In the genomic region with DNA sequence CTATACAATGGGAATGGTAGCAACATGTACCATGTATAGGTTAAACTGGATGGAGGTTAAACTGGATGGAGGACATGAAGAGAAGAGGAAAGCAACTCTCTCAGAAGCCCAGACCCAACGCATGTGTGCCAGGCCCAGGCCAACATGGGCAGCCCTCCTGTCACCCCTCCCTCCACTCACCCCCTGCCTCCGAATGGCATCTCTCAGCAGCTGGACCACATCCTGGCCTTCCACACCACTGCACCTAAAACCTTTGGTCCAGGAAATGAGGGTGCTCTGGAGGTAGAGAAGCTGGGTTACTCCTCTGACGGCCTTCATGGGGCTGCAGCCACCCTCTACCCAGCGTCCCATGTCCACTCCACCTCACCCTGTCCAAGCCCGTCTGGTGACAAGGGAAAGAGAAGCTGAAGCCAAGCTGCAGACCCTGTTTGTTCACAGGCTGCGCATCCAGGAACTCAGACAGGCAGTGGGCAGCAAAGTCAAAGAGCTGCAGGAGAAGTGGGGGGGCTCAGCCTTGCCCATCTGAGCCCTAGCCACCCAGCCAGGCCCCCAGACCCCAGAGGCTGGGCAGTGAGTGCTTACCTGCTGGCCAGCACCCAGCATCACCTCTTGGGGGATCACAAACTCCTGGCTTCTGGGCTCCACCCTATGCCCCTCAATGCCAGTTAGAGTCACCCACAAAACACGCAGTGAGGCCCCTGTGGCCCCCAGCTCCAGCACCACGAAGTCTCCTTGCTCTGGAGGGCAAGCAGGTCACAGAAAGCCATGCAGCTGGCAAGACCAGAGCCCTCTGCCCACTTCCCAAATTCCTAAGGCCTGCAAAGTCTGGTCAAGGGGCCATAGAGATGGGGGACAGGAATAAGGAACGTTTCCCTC, we compare ENCODE assay signal across 26 cellular contexts. TPM values are rescaled to one million over a fixed set of nuclear protein-coding genes. Genes with fewer than 3 reads are reported as not detected.
"Had no signal": no experiment of that assay in that cellular context is flagged by ENCODE, and none has a peak within 500 bp of the region (broad histone marks: within the 10 kb centered on the region; RNA-seq: fewer than 3 reads in every experiment).

No MANE protein-coding gene starts in this region.

- H3K27me3 Mint-ChIP-seq: activated CD4-positive, alpha-beta memory T cell treated with anti-CD3 and anti-CD28 coated beads, Interleukin-2, amount 10 ng/mL, durations not matched to agents 7 days and 5 days; activated CD8-positive, alpha-beta memory T cell treated with anti-CD3 and anti-CD28 coated beads, Interleukin-2, amount 10 ng/mL, durations not matched to agents 7 days and 5 days had no signal

- H3K4me1 Mint-ChIP-seq: activated CD4-positive, alpha-beta T cell treated with anti-CD3 and anti-CD28 coated beads, Interleukin-2, amount 10 ng/mL, durations not matched to agents 24 days and 14 days; brain; mesothelial cell of epicardium; nephron; stimulated activated naive B cell treated with anti-CD40 and anti-IgM and Interleukin-4, amounts not matched to agents 10 μg/mL and 1 μg/mL and 100 μg/mL, for 72 hours had no signal

- DNase-seq: activated CD4-positive, alpha-beta memory T cell treated with anti-CD3 and anti-CD28 coated beads, Interleukin-2, amount 10 ng/mL, durations not matched to agents 7 days and 5 days; activated CD4-positive, alpha-beta T cell treated with anti-CD3 and anti-CD28 coated beads, Interleukin-2, amount 10 ng/mL, durations not matched to agents 24 days and 14 days; activated CD8-positive, alpha-beta memory T cell treated with anti-CD3 and anti-CD28 coated beads, Interleukin-2, amount 10 ng/mL, durations not matched to agents 7 days and 5 days; activated gamma-delta T cell; caudate nucleus; dermis blood vessel endothelial cell; effector CD8-positive, alpha-beta T cell; foreskin keratinocyte; kidney; occipital lobe; stimulated activated CD4-positive, alpha-beta T cell treated with anti-CD3 and anti-CD28 coated beads, Interleukin-2, amount 100 ng/mL, for 48 hours; stimulated activated CD8-positive, alpha-beta memory T cell treated with anti-CD3 and anti-CD28 coated beads, Interleukin-4, amount 100 ng/mL, for 48 hours; stimulated activated naive B cell treated with anti-CD40 and anti-IgM and Interleukin-4, amounts not matched to agents 10 μg/mL and 1 μg/mL and 100 μg/mL, for 72 hours; testis had no signal

- ATAC-seq: activated CD4-positive, CD25-positive, alpha-beta regulatory T cell treated with anti-CD3 and anti-CD28 coated beads, Interleukin-2, amount 50 U/mL, for 24 hours; activated CD8-positive, alpha-beta memory T cell treated with anti-CD3 and anti-CD28 coated beads, Interleukin-2, amount 10 ng/mL, durations not matched to agents 7 days and 5 days; activated naive CD4-positive, alpha-beta T cell treated with anti-CD3 and anti-CD28 coated beads, Interleukin-2, amount 50 U/mL, for 72 hours; foreskin keratinocyte; left lung; sciatic nerve; SK-N-SH treated with all-trans-retinoic acid at 6 μM for 48 hours; stimulated activated naive B cell treated with anti-CD40 and anti-IgM and Interleukin-4, amounts not matched to agents 10 μg/mL and 1 μg/mL and 100 μg/mL, for 72 hours had no signal

- H3K4me3 Mint-ChIP-seq: activated CD4-positive, alpha-beta memory T cell treated with anti-CD3 and anti-CD28 coated beads, Interleukin-2, amount 10 ng/mL, durations not matched to agents 7 days and 5 days; activated CD4-positive, alpha-beta T cell treated with anti-CD3 and anti-CD28 coated beads, Interleukin-2, amount 10 ng/mL, durations not matched to agents 24 days and 14 days; activated CD8-positive, alpha-beta memory T cell treated with anti-CD3 and anti-CD28 coated beads, Interleukin-2, amount 10 ng/mL, durations not matched to agents 7 days and 5 days; brain; mesothelial cell of epicardium; nephron; stimulated activated naive B cell treated with anti-CD40 and anti-IgM and Interleukin-4, amounts not matched to agents 10 μg/mL and 1 μg/mL and 100 μg/mL, for 72 hours had no signal

- H3K27me3 ChIP-seq: testis, upper lobe of left lung had no signal

- H3K4me3 ChIP-seq: left lung, lung, smooth muscle cell, testis, upper lobe of left lung had no signal

- H3K4me1 ChIP-seq: foreskin keratinocyte, testis had no signal

- H3K9me3 Mint-ChIP-seq: activated CD4-positive, alpha-beta memory T cell treated with anti-CD3 and anti-CD28 coated beads, Interleukin-2, amount 10 ng/mL, durations not matched to agents 7 days and 5 days; activated CD4-positive, alpha-beta T cell treated with anti-CD3 and anti-CD28 coated beads, Interleukin-2, amount 10 ng/mL, durations not matched to agents 24 days and 14 days; activated naive CD4-positive, alpha-beta T cell treated with anti-CD3 and anti-CD28 coated beads, Interleukin-2, amount 50 U/mL, for 72 hours; brain; mesothelial cell of epicardium; nephron; stimulated activated naive B cell treated with anti-CD40 and anti-IgM and Interleukin-4, amounts not matched to agents 10 μg/mL and 1 μg/mL and 100 μg/mL, for 72 hours had no signal

- H3K9me3 ChIP-seq: left lung, testis, upper lobe of left lung had no signal

- H3K36me3 Mint-ChIP-seq: activated CD8-positive, alpha-beta memory T cell treated with anti-CD3 and anti-CD28 coated beads, Interleukin-2, amount 10 ng/mL, durations not matched to agents 7 days and 5 days; activated naive CD4-positive, alpha-beta T cell treated with anti-CD3 and anti-CD28 coated beads, Interleukin-2, amount 50 U/mL, for 72 hours; brain; mesothelial cell of epicardium; stimulated activated naive B cell treated with anti-CD40 and anti-IgM and Interleukin-4, amounts not matched to agents 10 μg/mL and 1 μg/mL and 100 μg/mL, for 72 hours had no signal

- H3K27ac Mint-ChIP-seq: activated CD4-positive, alpha-beta memory T cell treated with anti-CD3 and anti-CD28 coated beads, Interleukin-2, amount 10 ng/mL, durations not matched to agents 7 days and 5 days; activated CD4-positive, alpha-beta T cell treated with anti-CD3 and anti-CD28 coated beads, Interleukin-2, amount 10 ng/mL, durations not matched to agents 24 days and 14 days; activated CD8-positive, alpha-beta memory T cell treated with anti-CD3 and anti-CD28 coated beads, Interleukin-2, amount 10 ng/mL, durations not matched to agents 7 days and 5 days; mesothelial cell of epicardium; nephron; stimulated activated naive B cell treated with anti-CD40 and anti-IgM and Interleukin-4, amounts not matched to agents 10 μg/mL and 1 μg/mL and 100 μg/mL, for 72 hours had no signal

- H3K27ac ChIP-seq: foreskin keratinocyte, testis had no signal

RNA-seq across cellular contexts. Expression of a gene that starts 8.5 kb away (rescaled TPM):
- total RNA-seq: activated CD8-positive, alpha-beta memory T cell treated with anti-CD3 and anti-CD28 coated beads, Interleukin-2, amount 10 ng/mL, durations not matched to agents 7 days and 5 days; dermis blood vessel endothelial cell; foreskin keratinocyte; glomerular endothelial cell; smooth muscle cell had no signal
- polyA plus RNA-seq: foreskin keratinocyte, smooth muscle cell had no signal
